In genomic region chr5:150055707-150056443, GRCh38 we compare ENCODE assay signal across 22 cellular contexts. TPM values are rescaled to one million over a fixed set of nuclear protein-coding genes. Genes with fewer than 3 reads are reported as not detected.
A peak's percentile ranks its signal among the peaks of the same experiment; 100 is the strongest.
DNase-seq lines count a peak whose midpoint lies in the region; ATAC-seq and TF ChIP-seq lines count a peak whose summit lies in the region.
"Had no signal": no experiment of that assay in that cellular context is flagged by ENCODE, and none has a peak within 500 bp of the region (broad histone marks: within the 10 kb centered on the region; RNA-seq: fewer than 3 reads in every experiment).

No MANE protein-coding gene starts in this region.

- BruUV-seq in Caco-2 (replicated peaks; lab: Mats Ljungman, UMichigan) = no TSS peak

- H3K4me1 ChIP-seq in BLaER1 (peaks cover 24% of the 10 kb centered on the region), Caco-2 (no peaks in the 10 kb centered on the region), aorta (ENCODE audit: control insufficient read depth in 1 of 2, insufficient read depth in 2 of 2, low read length in 2 of 2) (no peaks in the 10 kb centered on the region)

- CTCF ChIA-PET in Caco-2 (lab: Charles Lee) = interaction anchor here (1.1 kb wide), 1 partner anchor 106 kb away, joined by 3 read pairs; no protein-coding TSS in a partner anchor
- CTCF ChIA-PET in RWPE1 (lab: Yijun Ruan, JAX) = no interaction called here

- DNase-seq in Caco-2 (no peak), RWPE1 (ENCODE audit: low spot score) (no peak), endothelial cell (ENCODE audit: low spot score) (no peak), left lobe of liver (ENCODE audit: low spot score) (no peak), aorta (no peak)
- DNase-seq: CD4-positive, alpha-beta T cell; COR-L47; NCI-H1105; NCI-H146; NCI-H2029; NCI-H226; NCI-H510A treated with DMSO at 0.1 percent for 48 hours; NCI-H748 treated with DMSO at 0.1 percent for 48 hours; PC-9 had no signal

- H3K27ac ChIP-seq in BLaER1 (0 out of 2 replicates have a peak overlapping the region, but pooled peaks have one; percentile 23), RWPE1 (peak overlapping the region; percentile 7; the same call in 1 of the 2 replicates), aorta (ENCODE audit: low read depth in 1 of 2, low read length in 2 of 2) (no peak overlapping the region)
- H3K27ac ChIP-seq: A549, HL-60, KMS-11, PC-9 had no signal

- intact Hi-C loops in Caco-2 (cut with micrococcal nuclease; ENCODE audit: unreplicated experiment) (loop anchor here (5.0 kb wide), 1 partner anchor 56 kb away; no protein-coding TSS in a partner anchor), aorta (cut with DNase I) (no loop called here)

- ATAC-seq in left lobe of liver (no peak), esophagus mucosa (no peak), aorta (ENCODE audit: low FRiP score) (no peak)
- ATAC-seq: SK-N-SH treated with all-trans-retinoic acid at 6 μM for 48 hours had no signal

- no peak overlapping the region for H3K4me2 ChIP-seq in BLaER1
- H3K4me2 ChIP-seq: A549, KMS-11, PC-9 had no signal

- H4K20me1 ChIP-seq in BLaER1 = no peaks in the 10 kb centered on the region

- no peak overlapping the region for H3K4me3 Mint-ChIP-seq in Caco-2 (ENCODE audit: unreplicated experiment)
- peak overlapping the region; percentile 7 for H3K4me3 Mint-ChIP-seq in endothelial cell (ENCODE audit: unreplicated experiment)
- H3K4me3 Mint-ChIP-seq: B cell; CD4-positive, alpha-beta T cell had no signal

- H3K9me3 Mint-ChIP-seq in Caco-2 (ENCODE audit: unreplicated experiment) (no peaks in the 10 kb centered on the region), endothelial cell (ENCODE audit: unreplicated experiment) (no peaks in the 10 kb centered on the region)
- H3K9me3 Mint-ChIP-seq: CD4-positive, alpha-beta T cell had no signal

- H3K27me3 ChIP-seq in BLaER1 (no peaks in the 10 kb centered on the region), Caco-2 (replicated peaks; ENCODE audit: control insufficient read depth, insufficient read depth, low read length) (no peaks in the 10 kb centered on the region), aorta (ENCODE audit: control insufficient read depth in 1 of 2, insufficient read depth in 2 of 2, low read length in 1 of 2) (no peaks in the 10 kb centered on the region)

- H3K4me1 Mint-ChIP-seq in Caco-2 (ENCODE audit: low read depth, unreplicated experiment) = no peaks in the 10 kb centered on the region
- H3K4me1 Mint-ChIP-seq in endothelial cell (ENCODE audit: unreplicated experiment) = peaks cover 11% of the 10 kb centered on the region
- H3K4me1 Mint-ChIP-seq: B cell had no signal

- POLR2A ChIA-PET in Caco-2 (lab: Charles Lee) = no interaction called here
- POLR2A ChIA-PET in RWPE1 (lab: Yijun Ruan, JAX; ENCODE audit: low non-redundant PET) = no interaction called here

- H3K36me3 Mint-ChIP-seq in Caco-2 (ENCODE audit: insufficient read depth, unreplicated experiment) (peaks cover 53% of the 10 kb centered on the region), endothelial cell (ENCODE audit: low read depth, unreplicated experiment) (peaks cover 29% of the 10 kb centered on the region)

- H3K36me3 ChIP-seq in BLaER1 (peaks cover 100% of the 10 kb centered on the region), Caco-2 (ENCODE audit: control insufficient read depth, insufficient read depth, low read length) (peaks cover 2% of the 10 kb centered on the region; the same call in 1 of the 2 replicates), aorta (ENCODE audit: control insufficient read depth in 1 of 2, insufficient read depth in 2 of 2, low read length in 1 of 2) (peaks cover 0 to 3% of the 10 kb centered on the region in 2 donors)

- TF ChIP-seq CTCF in Caco-2 (IDR thresholded peaks at IDR 0.05; ENCODE audit: insufficient read depth in 1 of 2, low read depth in 1 of 2, low read length in 1 of 2, severe bottlenecking in 1 of 2, unreplicated experiment in 1 of 2) (no peak), RWPE1 (conservative IDR thresholded peaks at IDR 0.05; ENCODE audit: low read depth) (no peak), endothelial cell (IDR thresholded peaks at IDR 0.05; ENCODE audit: unreplicated experiment) (no peak)

- H3K9ac ChIP-seq in BLaER1 = no peak overlapping the region
- H3K9ac ChIP-seq: KMS-11 had no signal

- H3K27me3 Mint-ChIP-seq in Caco-2 (ENCODE audit: insufficient read depth, unreplicated experiment) = no peaks in the 10 kb centered on the region
- H3K27me3 Mint-ChIP-seq in endothelial cell (ENCODE audit: unreplicated experiment) = peaks cover 10% of the 10 kb centered on the region
- H3K27me3 Mint-ChIP-seq: B cell; CD4-positive, alpha-beta T cell had no signal

- no peaks in the 10 kb centered on the region for H3K9me3 ChIP-seq in BLaER1
- H3K9me3 ChIP-seq in Caco-2 = no peaks in the 10 kb centered on the region
- no peaks in the 10 kb centered on the region for H3K9me3 ChIP-seq in aorta (ENCODE audit: control insufficient read depth, low read length)
- H3K9me3 ChIP-seq: A549 had no signal

- no peak overlapping the region for H3K4me3 ChIP-seq in BLaER1
- no peak overlapping the region for H3K4me3 ChIP-seq in Caco-2 (ENCODE audit: low read depth, low read length)
- H3K4me3 ChIP-seq in aorta (ENCODE audit: low read length in 2 of 2) = no peak overlapping the region
- H3K4me3 ChIP-seq: A549, PC-9 had no signal

- 92 to 93% methylated on average over 18 of the region's 18 CpGs for WGBS in aorta, 2 donors

- H3K27ac Mint-ChIP-seq in Caco-2 (ENCODE audit: unreplicated experiment) = peak overlapping the region; percentile 16
- peak overlapping the region; percentile 15 for H3K27ac Mint-ChIP-seq in endothelial cell (ENCODE audit: unreplicated experiment)
- H3K27ac Mint-ChIP-seq: B cell; CD4-positive, alpha-beta T cell had no signal

RNA-seq across cellular contexts. Expression of gene CSF1R, which starts 30.5 kb away (rescaled TPM):
- total RNA-seq in Caco-2 (2022) (5.8 and 8.2 TPM in 2 replicates), endothelial cell (ENCODE audit: unreplicated experiment) (2.7 TPM), left lobe of liver (15.2 TPM), esophagus mucosa (2.7 TPM), aorta (100 to 1,000 TPM in 1 of 2 donors, 10 to 100 TPM in 1; 35.3 to 125 TPM)
- polyA plus RNA-seq in aorta = 10 to 100 TPM in 1 of 2 donors, 1 to 10 TPM in 1; 3.4 to 15.0 TPM
- total RNA-seq: HT-29 had no signal

RNA-seq across cellular contexts. Expression of gene HMGXB3, which starts 55.3 kb away (rescaled TPM):
- total RNA-seq in Caco-2 (2022) = 43.8 and 49.5 TPM in 2 replicates
- total RNA-seq in endothelial cell (ENCODE audit: unreplicated experiment) = 55.7 TPM
- total RNA-seq in left lobe of liver = 9.1 TPM
- 13.4 TPM for total RNA-seq in esophagus mucosa
- 10 to 100 TPM; 27.6 to 31.0 TPM for total RNA-seq in aorta
- polyA plus RNA-seq in aorta = 10 to 100 TPM in 1 of 2 donors, 1 to 10 TPM in 1; 2.3 to 16.3 TPM

RNA-seq across cellular contexts. Expression of gene TIGD6, which starts 55.4 kb away (rescaled TPM):
- 3.0 and 4.3 TPM in 2 replicates for total RNA-seq in Caco-2 (2022)
- 3.5 TPM for total RNA-seq in endothelial cell (ENCODE audit: unreplicated experiment)
- 2.7 TPM for total RNA-seq in left lobe of liver
- 2.6 TPM for total RNA-seq in esophagus mucosa
- total RNA-seq in aorta = 1 to 10 TPM; 3.8 to 4.2 TPM
- polyA plus RNA-seq in aorta = 1 to 10 TPM; 2.1 to 3.7 TPM

Comparison
In these comparisons a context has a peak if more than half of its experiments do, and no peak if none do; other contexts are left out.
1. H3K27ac ChIP-seq: peak in BLaER1 (single experiment) and RWPE1 (single experiment); none in aorta (0 of 2).